8 cellular contexts compared by ENCODE assay signal in genomic region chr17:31877911-31878702, GRCh38. TPM values are rescaled to one million over a fixed set of nuclear protein-coding genes. Genes with fewer than 3 reads are reported as not detected.
DNase-seq lines count a peak whose midpoint lies in the region; ATAC-seq, FAIRE-seq and TF ChIP-seq lines count a peak whose summit lies in the region.

No MANE protein-coding gene starts in this region.

- H3K27me3 ChIP-seq in dorsolateral prefrontal cortex = no peaks in the 10 kb centered on the region

- no peaks in the 10 kb centered on the region for H3K9me3 Mint-ChIP-seq in IgD-negative memory B cell

- TF ChIP-seq CTCF in dorsolateral prefrontal cortex (IDR thresholded peaks at IDR 0.05 in 54 of 56, conservative IDR thresholded peaks at IDR 0.05 in 2 of 56; ENCODE audit: low read depth in 1 of 56, partially characterized antibody in 56 of 56) = no peak

- intact Hi-C loops in dorsolateral prefrontal cortex (cut with DNase I) = no loop called here

- peak overlapping the region in 1 of 59 donors; percentile 7 for H3K4me3 ChIP-seq in dorsolateral prefrontal cortex

- peak overlapping the region in 35 of 59 donors; percentile 1 to 69 (median 44) for H3K27ac ChIP-seq in dorsolateral prefrontal cortex

- H3K4me1 Mint-ChIP-seq in IgD-negative memory B cell = peaks cover 3 to 7% (median 4%) of the 10 kb centered on the region in 3 donors

- no peak overlapping the region for H3K4me3 Mint-ChIP-seq in IgD-negative memory B cell

- no peak for ATAC-seq in GM21423 (IDR thresholded peaks at IDR 0.05; ENCODE audit: unreplicated experiment)

- peaks cover 6% of the 10 kb centered on the region for H3K36me3 Mint-ChIP-seq in IgD-negative memory B cell

- peak overlapping the region in 2 of 3 donors; percentile 19 to 24 for H3K27ac Mint-ChIP-seq in IgD-negative memory B cell

- peak; percentile 21 for DNase-seq in activated CD8-positive, alpha-beta memory T cell treated with anti-CD3 and anti-CD28 coated beads, Interleukin-2, amount 50 U/mL, for 4 hours
- DNase-seq in dorsolateral prefrontal cortex = no peak
- peak; percentile 21 to 33 for DNase-seq in stimulated activated CD4-positive, alpha-beta T cell treated with anti-CD3 and anti-CD28 coated beads, Interleukin-2, amount 100 ng/mL, for 24 hours
- no peak for DNase-seq in NCI-H748 treated with DMSO at 0.1 percent for 48 hours (lab: John Stamatoyannopoulos, UW)
- no peak for DNase-seq in urothelium cell line (ENCODE audit: low spot score)
- DNase-seq in HTR-8/SVneo (ENCODE audit: insufficient read length, low spot score) = no peak

- no peaks in the 10 kb centered on the region for H3K27me3 Mint-ChIP-seq in IgD-negative memory B cell

- FAIRE-seq in urothelium cell line (lab: Jason Lieb, UNC) = no peak
- no peak for FAIRE-seq in HTR-8/SVneo (lab: Jason Lieb, UNC)

RNA-seq across cellular contexts. Expression of gene COPRS, which starts 19.1 kb away (rescaled TPM):
- 35.4 TPM for polyA plus RNA-seq in IgD-negative memory B cell
- total RNA-seq in dorsolateral prefrontal cortex = 100 to 1,000 TPM in 11 of 120 experiments, 10 to 100 TPM in 109; 43.0 to 121 (median 76.8) TPM

RNA-seq across cellular contexts. Expression of gene UTP6, which starts 23.4 kb away (rescaled TPM):
- polyA plus RNA-seq in IgD-negative memory B cell = 66.3 TPM
- total RNA-seq in dorsolateral prefrontal cortex = 10 to 100 TPM; 37.5 to 72.3 (median 51.8) TPM

RNA-seq across cellular contexts. Expression of gene SUZ12, which starts 58.7 kb away (rescaled TPM):
- 25.0 TPM for polyA plus RNA-seq in IgD-negative memory B cell
- 10 to 100 TPM; 14.5 to 24.8 (median 19.3) TPM for total RNA-seq in dorsolateral prefrontal cortex

Comparison
In these comparisons a context has a peak if more than half of its experiments do, and no peak if none do; other contexts are left out.
1. DNase-seq: peak in activated CD8-positive, alpha-beta memory T cell treated with anti-CD3 and anti-CD28 coated beads, Interleukin-2, amount 50 U/mL, for 4 hours (single experiment) and stimulated activated CD4-positive, alpha-beta T cell treated with anti-CD3 and anti-CD28 coated beads, Interleukin-2, amount 100 ng/mL, for 24 hours (2 of 2); none in dorsolateral prefrontal cortex (0 of 10), NCI-H748 treated with DMSO at 0.1 percent for 48 hours (single experiment), urothelium cell line (single experiment) and HTR-8/SVneo (single experiment).